8 cellular contexts compared by ENCODE assay signal in genomic region chr19:14149509-14149994, GRCh38. TPM values are rescaled to one million over a fixed set of nuclear protein-coding genes. Genes with fewer than 3 reads are reported as not detected.
A peak's percentile ranks its signal among the peaks of the same experiment; 100 is the strongest.
DNase-seq lines count a peak whose midpoint lies in the region; ATAC-seq and TF ChIP-seq lines count a peak whose summit lies in the region.

No MANE protein-coding gene starts in this region.

- H3K9me3 ChIP-seq in upper lobe of left lung (no peaks in the 10 kb centered on the region), SJCRH30 (replicated peaks) (no peaks in the 10 kb centered on the region)

- H3K27me3 Mint-ChIP-seq in effector memory CD8-positive, alpha-beta T cell = no peaks in the 10 kb centered on the region
- H3K27me3 Mint-ChIP-seq in naive thymus-derived CD8-positive, alpha-beta T cell = no peaks in the 10 kb centered on the region
- H3K27me3 Mint-ChIP-seq in progenitor cell of endocrine pancreas = no peaks in the 10 kb centered on the region

- H3K27ac ChIP-seq in upper lobe of left lung = peak overlapping the region; percentile 74 to 88 (median 78)
- H3K27ac ChIP-seq in SJCRH30 = no peak overlapping the region

- TF ChIP-seq CTCF in upper lobe of left lung (IDR thresholded peaks at IDR 0.05) (no peak), progenitor cell of endocrine pancreas (IDR thresholded peaks at IDR 0.05; ENCODE audit: unreplicated experiment) (no peak)

- H3K36me3 ChIP-seq in upper lobe of left lung (peaks cover 0 to 18% (median 11%) of the 10 kb centered on the region in 4 donors), SJCRH30 (no peaks in the 10 kb centered on the region)

- no peaks in the 10 kb centered on the region for H3K27me3 ChIP-seq in upper lobe of left lung
- no peaks in the 10 kb centered on the region for H3K27me3 ChIP-seq in SJCRH30

- H3K4me3 Mint-ChIP-seq in effector memory CD8-positive, alpha-beta T cell = peak overlapping the region; percentile 82 to 85
- H3K4me3 Mint-ChIP-seq in naive thymus-derived CD8-positive, alpha-beta T cell = peak overlapping the region; percentile 78 to 94 (median 86)
- no peak overlapping the region for H3K4me3 Mint-ChIP-seq in progenitor cell of endocrine pancreas (ENCODE audit: low read depth)

- peaks cover 21 to 24% of the 10 kb centered on the region in 2 donors for H3K4me1 Mint-ChIP-seq in effector memory CD8-positive, alpha-beta T cell (ENCODE audit: low read depth in 2 of 2)
- peaks cover 20 to 40% (median 36%) of the 10 kb centered on the region in 4 donors for H3K4me1 Mint-ChIP-seq in naive thymus-derived CD8-positive, alpha-beta T cell
- H3K4me1 Mint-ChIP-seq in progenitor cell of endocrine pancreas (ENCODE audit: low read depth) = peaks cover 4% of the 10 kb centered on the region

- no peaks in the 10 kb centered on the region for H3K9me3 Mint-ChIP-seq in effector memory CD8-positive, alpha-beta T cell
- H3K9me3 Mint-ChIP-seq in naive thymus-derived CD8-positive, alpha-beta T cell = no peaks in the 10 kb centered on the region
- no peaks in the 10 kb centered on the region for H3K9me3 Mint-ChIP-seq in progenitor cell of endocrine pancreas (ENCODE audit: low read depth)

- H3K27ac Mint-ChIP-seq in effector memory CD8-positive, alpha-beta T cell = peak overlapping the region; percentile 97 to 98
- peak overlapping the region; percentile 95 to 100 (median 98) for H3K27ac Mint-ChIP-seq in naive thymus-derived CD8-positive, alpha-beta T cell
- no peak overlapping the region for H3K27ac Mint-ChIP-seq in progenitor cell of endocrine pancreas

- POLR2A ChIA-PET in naive thymus-derived CD8-positive, alpha-beta T cell (lab: Charles Lee) = interaction anchor here (0.6 to 5.8 kb wide), 15 partner anchors 8 to 330 kb away, joined by 3 to 45 read pairs (median 4); partner anchors contain the start of genes ADGRL1, ASF1B and IL27RA

- ATAC-seq in effector memory CD8-positive, alpha-beta T cell (replicated peaks) = peak; percentile 90
- peak; percentile 87 to 90 for ATAC-seq in naive thymus-derived CD8-positive, alpha-beta T cell
- peak in 1 of 2 donors; percentile 56 for ATAC-seq in upper lobe of left lung (ENCODE audit: low FRiP score in 2 of 2)

- no peak for TF ChIP-seq POLR2A in upper lobe of left lung (IDR thresholded peaks at IDR 0.05)

- H3K4me3 ChIP-seq in upper lobe of left lung = peak overlapping the region in 3 of 4 donors; percentile 11 to 31 (median 24)
- H3K4me3 ChIP-seq in SJCRH30 = no peak overlapping the region

- DNase-seq in DMS153 (lab: John Stamatoyannopoulos, UW) (peak; percentile 19), upper lobe of left lung (peak; percentile 46 to 94), progenitor cell of endocrine pancreas (ENCODE audit: low spot score, unreplicated experiment) (no peak), NCI-H345 treated with DMSO at 0.1 percent for 48 hours (lab: John Stamatoyannopoulos, UW; ENCODE audit: unreplicated experiment) (no peak), SJCRH30 (no peak)
- peak; percentile 47 to 51 for DNase-seq in activated CD4-positive, alpha-beta T cell treated with anti-CD3 and anti-CD28 coated beads, Interleukin-2, amount 50 U/mL, for 48 hours
- DNase-seq in effector memory CD8-positive, alpha-beta T cell = peak; percentile 41 to 57 (median 44)
- peak; percentile 38 to 79 (median 52) for DNase-seq in naive thymus-derived CD8-positive, alpha-beta T cell

- H3K36me3 Mint-ChIP-seq in effector memory CD8-positive, alpha-beta T cell (ENCODE audit: insufficient read depth) = peaks cover 17% of the 10 kb centered on the region
- H3K36me3 Mint-ChIP-seq in naive thymus-derived CD8-positive, alpha-beta T cell = peaks cover 0 to 7% (median 2%) of the 10 kb centered on the region in 3 donors
- peaks cover 3% of the 10 kb centered on the region for H3K36me3 Mint-ChIP-seq in progenitor cell of endocrine pancreas (ENCODE audit: insufficient read depth)

- no peak for TF ChIP-seq EP300 in upper lobe of left lung (IDR thresholded peaks at IDR 0.05)

- H3K4me1 ChIP-seq in upper lobe of left lung = peaks cover 35 to 40% (median 37%) of the 10 kb centered on the region in 4 donors
- H3K4me1 ChIP-seq in SJCRH30 = no peaks in the 10 kb centered on the region

- WGBS in upper lobe of left lung, 2 donors = 11 to 18% methylated on average over 21 of the region's 21 CpGs

RNA-seq across cellular contexts. Expression of gene ASF1B, which starts 13.2 kb away (rescaled TPM):
- 1 to 10 TPM; 2.7 to 4.6 TPM for total RNA-seq in naive thymus-derived CD8-positive, alpha-beta T cell
- 1 to 10 TPM; 2.3 to 4.2 (median 3.7) TPM for polyA plus RNA-seq in naive thymus-derived CD8-positive, alpha-beta T cell
- total RNA-seq in upper lobe of left lung = 1 to 10 TPM; 1.2 to 4.9 (median 3.0) TPM
- total RNA-seq in progenitor cell of endocrine pancreas = 18.4 TPM in 2 replicates
- 93.8 and 102 TPM in 2 replicates for total RNA-seq in SJCRH30 (2014; rRNA removed; shearing (Covaris generic))

RNA-seq across cellular contexts. Expression of gene PRKACA, which starts 32.0 kb away (rescaled TPM):
- total RNA-seq in naive thymus-derived CD8-positive, alpha-beta T cell = 10 to 100 TPM; 54.7 to 56.8 TPM
- 1 to 10 TPM; 1.1 to 1.8 (median 1.3) TPM for polyA plus RNA-seq in naive thymus-derived CD8-positive, alpha-beta T cell
- 100 to 1,000 TPM in 1 of 6 donors, 10 to 100 TPM in 5; 24.1 to 107 (median 51.7) TPM for total RNA-seq in upper lobe of left lung
- total RNA-seq in progenitor cell of endocrine pancreas = 87.4 and 92.1 TPM in 2 replicates
- 77.5 and 93.2 TPM in 2 replicates for total RNA-seq in SJCRH30 (2014; rRNA removed; shearing (Covaris generic))

RNA-seq across cellular contexts. Expression of gene ADGRL1, which starts 56.4 kb away (rescaled TPM):
- 10 to 100 TPM; 24.8 to 28.0 TPM for total RNA-seq in naive thymus-derived CD8-positive, alpha-beta T cell
- polyA plus RNA-seq in naive thymus-derived CD8-positive, alpha-beta T cell = under 1 TPM; 0.29 to 0.96 (median 0.51) TPM
- total RNA-seq in upper lobe of left lung = 10 to 100 TPM; 23.5 to 33.2 (median 27.4) TPM
- 54.6 and 55.3 TPM in 2 replicates for total RNA-seq in progenitor cell of endocrine pancreas
- total RNA-seq in SJCRH30 (2014; rRNA removed; shearing (Covaris generic)) = 9.3 and 9.4 TPM in 2 replicates

RNA-seq across cellular contexts. Expression of gene SAMD1, which starts 59.0 kb away (rescaled TPM):
- 10 to 100 TPM; 66.4 to 68.3 TPM for total RNA-seq in naive thymus-derived CD8-positive, alpha-beta T cell
- 1 to 10 TPM; 2.3 to 5.2 (median 2.7) TPM for polyA plus RNA-seq in naive thymus-derived CD8-positive, alpha-beta T cell
- total RNA-seq in upper lobe of left lung (10 to 100 TPM; 17.8 to 62.8 (median 37.0) TPM), progenitor cell of endocrine pancreas (64.7 and 72.4 TPM in 2 replicates)
- 88.1 and 102 TPM in 2 replicates for total RNA-seq in SJCRH30 (2014; rRNA removed; shearing (Covaris generic))

Comparison
In these comparisons a context has a peak if more than half of its experiments do, and no peak if none do; other contexts are left out.
1. DNase-seq: peak in DMS153 (single experiment), activated CD4-positive, alpha-beta T cell treated with anti-CD3 and anti-CD28 coated beads, Interleukin-2, amount 50 U/mL, for 48 hours (2 of 2), effector memory CD8-positive, alpha-beta T cell (3 of 3), naive thymus-derived CD8-positive, alpha-beta T cell (10 of 10) and upper lobe of left lung (2 of 2); none in progenitor cell of endocrine pancreas (single experiment), NCI-H345 treated with DMSO at 0.1 percent for 48 hours (single experiment) and SJCRH30 (0 of 2).